Comparison of ENCODE assay signal across 8 cellular contexts in the genomic region with DNA sequence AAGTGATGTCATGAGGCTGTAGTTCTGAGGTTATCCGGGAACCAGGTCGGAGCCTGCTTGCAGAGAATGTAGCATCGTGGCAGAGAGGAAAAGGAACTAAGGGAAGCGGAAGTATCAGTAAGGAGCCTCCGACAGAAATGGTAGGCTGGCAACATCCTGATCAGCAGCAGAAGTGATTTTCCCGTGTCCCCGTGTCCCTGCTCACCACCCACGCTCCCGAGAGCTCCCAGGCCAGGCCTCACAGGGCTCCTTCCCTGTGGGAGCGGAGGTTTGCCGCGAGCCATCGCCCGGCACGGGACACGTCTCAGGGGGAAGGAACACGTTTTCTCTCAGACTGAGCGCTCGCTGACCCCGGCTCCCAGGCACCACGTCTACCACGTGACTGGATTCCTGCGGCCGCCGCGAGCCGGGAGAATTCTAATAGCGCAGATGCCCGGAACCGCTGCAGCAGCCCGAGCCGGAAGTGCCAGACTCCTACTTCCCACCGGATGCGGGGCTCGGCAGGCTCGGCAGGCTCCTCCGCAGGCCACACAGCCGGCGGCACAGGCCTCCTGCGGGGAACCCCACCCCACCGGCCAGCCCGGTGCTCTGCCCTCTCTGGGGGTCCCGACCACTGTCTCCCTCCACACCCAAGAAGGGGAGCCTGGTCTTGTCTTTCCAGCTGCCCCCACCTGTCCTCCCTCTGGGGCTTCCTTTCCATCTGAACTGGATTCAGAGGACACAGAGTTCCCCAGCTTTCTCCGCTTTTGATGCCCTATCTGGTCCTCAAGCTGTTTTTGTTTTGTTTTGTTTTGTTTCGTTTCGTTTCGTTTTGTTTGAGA.
A peak's percentile ranks its signal among the peaks of the same experiment; 100 is the strongest.
DNase-seq lines count a peak whose midpoint lies in the region; ATAC-seq and TF ChIP-seq lines count a peak whose summit lies in the region.

No MANE protein-coding gene starts in this region.

- peaks cover 21% of the 10 kb centered on the region for H3K4me1 Mint-ChIP-seq in activated CD4-positive, alpha-beta T cell treated with anti-CD3 and anti-CD28 coated beads for 36 hours

- H3K27me3 ChIP-seq in dorsolateral prefrontal cortex: no peaks in the 10 kb centered on the region

- H3K9me3 Mint-ChIP-seq in activated CD4-positive, alpha-beta T cell treated with anti-CD3 and anti-CD28 coated beads for 36 hours (ENCODE audit: low read depth): no peaks in the 10 kb centered on the region

- CTCF ChIA-PET in activated CD4-positive, alpha-beta T cell treated with anti-CD3 and anti-CD28 coated beads for 36 hours (lab: Charles Lee): interaction anchor here (0.9 to 3.0 kb wide), 3 partner anchors 14 to 200 kb away, joined by 3 to 24 read pairs (median 4); no protein-coding TSS in a partner anchor

- intact Hi-C loops in activated CD4-positive, alpha-beta T cell treated with anti-CD3 and anti-CD28 coated beads for 36 hours (cut with DNase I, micrococcal nuclease): loop anchor here (2.0 to 10.0 kb wide), 6 partner anchors 54 to 232 kb away; a partner anchor contains a TSS
- intact Hi-C loops in dorsolateral prefrontal cortex (cut with DNase I): loop anchor here (2.0 to 10.0 kb wide), 7 partner anchors 54 to 232 kb away; a partner anchor contains a TSS

- peak; percentile 95 for DNase-seq in ELR (ENCODE audit: low read depth)
- peak; percentile 77 for DNase-seq in activated CD4-positive, alpha-beta T cell treated with anti-CD3 and anti-CD28 coated beads for 36 hours
- peak; percentile 73 to 90 (median 85) for DNase-seq in dorsolateral prefrontal cortex
- peak; percentile 62 to 85 for DNase-seq in lung microvascular endothelial cell (ENCODE audit: low read depth in 2 of 2)
- DNase-seq in stimulated activated CD8-positive, alpha-beta memory T cell treated with anti-CD3 and anti-CD28 coated beads, Interleukin-12 subunit alpha, Interleukin-12 subunit beta, amount 100 ng/mL, for 24 hours (ENCODE audit: extremely low read depth): peak; percentile 25
- no peak for DNase-seq in MV-4-11 (lab: John Stamatoyannopoulos, UW)
- DNase-seq in NCI-H2029 (lab: John Stamatoyannopoulos, UW): no peak

- peak overlapping the region; percentile 60 to 97 (median 90) for H3K27ac ChIP-seq in dorsolateral prefrontal cortex

- H3K36me3 Mint-ChIP-seq in activated CD4-positive, alpha-beta T cell treated with anti-CD3 and anti-CD28 coated beads for 36 hours (ENCODE audit: low read depth): no peaks in the 10 kb centered on the region

- H3K4me3 Mint-ChIP-seq in activated CD4-positive, alpha-beta T cell treated with anti-CD3 and anti-CD28 coated beads for 36 hours: peak overlapping the region; percentile 76

- peak; percentile 53 for ATAC-seq in HG02973 (IDR thresholded peaks at IDR 0.05; ENCODE audit: unreplicated experiment)
- peak; percentile 55 for ATAC-seq in activated CD4-positive, alpha-beta T cell treated with anti-CD3 and anti-CD28 coated beads for 36 hours

- H3K27me3 Mint-ChIP-seq in activated CD4-positive, alpha-beta T cell treated with anti-CD3 and anti-CD28 coated beads for 36 hours: peaks cover 6% of the 10 kb centered on the region

- H3K27ac Mint-ChIP-seq in activated CD4-positive, alpha-beta T cell treated with anti-CD3 and anti-CD28 coated beads for 36 hours: peak overlapping the region; percentile 93

- H3K4me3 ChIP-seq in dorsolateral prefrontal cortex: peak overlapping the region; percentile 44 to 85 (median 71)

- TF ChIP-seq CTCF in dorsolateral prefrontal cortex (IDR thresholded peaks at IDR 0.05 in 54 of 56, conservative IDR thresholded peaks at IDR 0.05 in 2 of 56; ENCODE audit: low read depth in 1 of 56, partially characterized antibody in 56 of 56): peak in 20 of 56 donors; percentile 6 to 44 (median 25)

- POLR2A ChIA-PET in activated CD4-positive, alpha-beta T cell treated with anti-CD3 and anti-CD28 coated beads for 36 hours (lab: Charles Lee): interaction anchor here (0.6 kb wide), 1 partner anchor 12 kb away, joined by 3 read pairs; no protein-coding TSS in a partner anchor

Comparison
In these comparisons a context has a peak if more than half of its experiments do, and no peak if none do; other contexts are left out.
1. DNase-seq: peak in ELR (single experiment), activated CD4-positive, alpha-beta T cell treated with anti-CD3 and anti-CD28 coated beads for 36 hours (single experiment), dorsolateral prefrontal cortex (10 of 10), lung microvascular endothelial cell (2 of 2) and stimulated activated CD8-positive, alpha-beta memory T cell treated with anti-CD3 and anti-CD28 coated beads, Interleukin-12 subunit alpha, Interleukin-12 subunit beta, amount 100 ng/mL, for 24 hours (single experiment); none in MV-4-11 (single experiment) and NCI-H2029 (single experiment).